Comparison of ENCODE assay signal across 16 cellular contexts in the genomic region with DNA sequence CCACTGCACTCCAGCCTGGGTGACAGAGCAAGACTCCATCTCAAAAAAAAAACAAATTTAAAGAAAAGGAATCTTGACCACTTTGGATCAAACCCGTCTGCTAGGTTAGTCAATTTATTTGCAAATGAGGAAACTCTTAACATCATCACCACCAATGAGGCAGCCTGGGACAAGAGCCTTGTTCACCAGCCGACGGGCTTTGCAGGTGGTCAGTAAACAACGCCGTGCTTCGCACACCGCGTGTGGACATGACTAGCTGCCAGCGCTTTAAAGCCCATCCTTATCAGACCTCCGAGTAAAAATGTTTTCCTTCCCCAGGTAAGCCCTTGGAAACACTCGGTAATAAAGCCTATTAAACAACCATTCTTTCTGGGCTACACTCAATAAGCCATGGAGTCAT. TPM values are rescaled to one million over a fixed set of nuclear protein-coding genes. Genes with fewer than 3 reads are reported as not detected.
A peak's percentile ranks its signal among the peaks of the same experiment; 100 is the strongest.
DNase-seq lines count a peak whose midpoint lies in the region; TF ChIP-seq lines count a peak whose summit lies in the region.
"Had no signal": no experiment of that assay in that cellular context is flagged by ENCODE, and none has a peak within 500 bp of the region (broad histone marks: within the 10 kb centered on the region; RNA-seq: fewer than 3 reads in every experiment).

No MANE protein-coding gene starts in this region.

- peaks cover 33 to 72% (median 45%) of the 10 kb centered on the region in 10 experiments for H3K4me1 ChIP-seq in BLaER1 treated with 17β-estradiol and CSF1 and Interleukin-3, amounts not matched to agents 10 nM and 100 nM
- peaks cover 2% of the 10 kb centered on the region; the same call in 1 of the 2 replicates for H3K4me1 ChIP-seq in H9 (ENCODE audit: insufficient read depth, low read length)
- H3K4me1 ChIP-seq in effector memory CD4-positive, alpha-beta T cell (ENCODE audit: control insufficient read depth, insufficient read depth, low read length, poor library complexity, severe bottlenecking) = no peaks in the 10 kb centered on the region

- H3T11ph ChIP-seq in H9 (ENCODE audit: low read length) = no peak overlapping the region

- no peak overlapping the region for H3K56ac ChIP-seq in H9 (ENCODE audit: insufficient read length, low read depth, low read length)

- H4K91ac ChIP-seq in H9 (ENCODE audit: insufficient read length, low read depth, low read length) = no peak overlapping the region

- no peaks in the 10 kb centered on the region for H3K79me2 ChIP-seq in H9 (ENCODE audit: insufficient read depth, low read length)

- peaks cover 0 to 9% (median 4%) of the 10 kb centered on the region in 3 experiments; a peak in 4 of 7 replicates for H3K36me3 Mint-ChIP-seq in H9 (ENCODE audit: insufficient read depth in 1 of 3, low read depth in 3 of 3)
- no peaks in the 10 kb centered on the region for H3K36me3 Mint-ChIP-seq in chondrocyte (ENCODE audit: low read depth)
- H3K36me3 Mint-ChIP-seq: CD8-positive, alpha-beta memory T cell had no signal

- no peak overlapping the region for H2BK5ac ChIP-seq in H9 (ENCODE audit: insufficient read length, low read length)

- H3K9me3 Mint-ChIP-seq in H9 = no peaks in the 10 kb centered on the region; a peak in 2 of 5 replicates
- H3K9me3 Mint-ChIP-seq in chondrocyte (ENCODE audit: low read depth) = peaks cover under 1% of the 10 kb centered on the region
- H3K9me3 Mint-ChIP-seq: CD4-positive, alpha-beta T cell had no signal

- no peak for DNase-seq in H9
- DNase-seq in chondrocyte (ENCODE audit: low spot score) = peak; percentile 53
- DNase-seq in cerebellum (ENCODE audit: low spot score) = no peak
- DNase-seq in effector memory CD4-positive, alpha-beta T cell = no peak
- DNase-seq in DMS79 treated with DMSO at 0.1 percent for 48 hours (lab: John Stamatoyannopoulos, UW) = no peak
- DNase-seq: Calu3; CD4-positive, alpha-beta T cell; CD8-positive, alpha-beta memory T cell; COR-L47; DMS153; EL; GDM1; GOT3; HCEC 1CT had no signal

- no peak overlapping the region for H2BK12ac ChIP-seq in H9 (ENCODE audit: insufficient read length, low read depth, low read length)

- H2BK120ac ChIP-seq in H9 (ENCODE audit: low read depth, low read length, poor library complexity, severe bottlenecking) = no peak overlapping the region

- H4K8ac ChIP-seq in H9 (replicated peaks; ENCODE audit: insufficient read length, low read depth, low read length) = no peak overlapping the region

- H3K4ac ChIP-seq in H9 (ENCODE audit: low read depth, low read length) = no peak overlapping the region

- H3K9ac ChIP-seq in BLaER1 treated with 17β-estradiol and CSF1 and Interleukin-3, amounts not matched to agents 10 nM and 100 nM = peak overlapping the region in 5 of 11 experiments; percentile 57 to 65 (median 59); a peak in 9 of 22 replicates
- H3K9ac ChIP-seq in H9 (ENCODE audit: extremely low read depth, insufficient read length, low read length) = no peak overlapping the region

- H2AK5ac ChIP-seq in H9 (ENCODE audit: insufficient read length, low read length) = no peak overlapping the region

- H3K4me1 Mint-ChIP-seq in H9 (peaks cover 12 to 21% of the 10 kb centered on the region in 2 experiments), chondrocyte (ENCODE audit: low read depth) (peaks cover 26% of the 10 kb centered on the region)

- no peak overlapping the region for H2BK15ac ChIP-seq in H9 (ENCODE audit: low read depth, low read length)

- no peak overlapping the region for H2AFZ ChIP-seq in H9 (ENCODE audit: low read length)

- H4K20me1 ChIP-seq in BLaER1 treated with 17β-estradiol and CSF1 and Interleukin-3, amounts not matched to agents 10 nM and 100 nM = peaks cover 0 to 63% (median 43%) of the 10 kb centered on the region in 11 experiments; a peak in 16 of 22 replicates
- no peaks in the 10 kb centered on the region for H4K20me1 ChIP-seq in H9 (ENCODE audit: control insufficient read depth, insufficient read depth, insufficient read length)

- no peak overlapping the region for H2BK20ac ChIP-seq in H9 (ENCODE audit: low read depth, low read length, poor library complexity, severe bottlenecking)

- H3K27ac Mint-ChIP-seq in H9 = peak overlapping the region; percentile 44 to 89 (median 58); a peak in 2 of 7 replicates
- no peak overlapping the region for H3K27ac Mint-ChIP-seq in chondrocyte (ENCODE audit: unreplicated experiment)
- H3K27ac Mint-ChIP-seq: CD14-positive monocyte; CD4-positive, alpha-beta T cell had no signal

- no peaks in the 10 kb centered on the region for H3K23me2 ChIP-seq in H9 (ENCODE audit: insufficient read length, low read depth, low read length, poor library complexity, severe bottlenecking)

- no peaks in the 10 kb centered on the region; the same call in 1 of the 2 replicates for H3K27me3 Mint-ChIP-seq in H9 (ENCODE audit: low read depth)
- H3K27me3 Mint-ChIP-seq in chondrocyte (ENCODE audit: low read depth) = no peaks in the 10 kb centered on the region
- H3K27me3 Mint-ChIP-seq: CD4-positive, alpha-beta T cell had no signal

- H3K4me3 ChIP-seq in BLaER1 treated with 17β-estradiol and CSF1 and Interleukin-3, amounts not matched to agents 10 nM and 100 nM = peak overlapping the region in 1 of 10 experiments; percentile 21; a peak in 1 of 20 replicates
- no peak overlapping the region for H3K4me3 ChIP-seq in effector memory CD4-positive, alpha-beta T cell (ENCODE audit: insufficient read depth, low read depth, low read length, poor library complexity, severe bottlenecking)

- no peak overlapping the region for H3K14ac ChIP-seq in H9 (ENCODE audit: insufficient read depth, low read length)

- no peak overlapping the region for H3K18ac ChIP-seq in H9 (ENCODE audit: insufficient read length, low read depth, low read length)

- H3K4me2 ChIP-seq in BLaER1 treated with 17β-estradiol and CSF1 and Interleukin-3, amounts not matched to agents 10 nM and 100 nM = peak overlapping the region in 10 of 11 experiments; percentile 0 to 88 (median 67); a peak in 19 of 22 replicates
- H3K4me2 ChIP-seq in H9 (ENCODE audit: insufficient read depth, insufficient read length, low read length) = no peak overlapping the region

- H3K9me3 ChIP-seq in BLaER1 treated with 17β-estradiol and CSF1 and Interleukin-3, amounts not matched to agents 10 nM and 100 nM (replicated peaks in 1 of 11) = peaks cover 0 to 38% (median 23%) of the 10 kb centered on the region in 11 experiments; a peak in 17 of 22 replicates
- no peaks in the 10 kb centered on the region for H3K9me3 ChIP-seq in H9 (ENCODE audit: control insufficient read depth, low read depth, low read length)
- no peaks in the 10 kb centered on the region for H3K9me3 ChIP-seq in effector memory CD4-positive, alpha-beta T cell (ENCODE audit: control insufficient read depth, low read length)

- H3K79me1 ChIP-seq in H9 (ENCODE audit: insufficient read depth, low read depth, low read length, poor library complexity, severe bottlenecking) = no peaks in the 10 kb centered on the region

- H3K4me3 Mint-ChIP-seq in H9 (no peak overlapping the region; a peak in 1 of 5 replicates), chondrocyte (ENCODE audit: unreplicated experiment) (no peak overlapping the region)
- H3K4me3 Mint-ChIP-seq: CD14-positive monocyte; CD4-positive, alpha-beta T cell; CD8-positive, alpha-beta memory T cell had no signal

- no CpG with 5 or more reads among the region's 11 CpGs for WGBS in H9 (ENCODE audit: extremely low coverage, insufficient read length, low lambda C conversion rate)

- no peak overlapping the region for H4K5ac ChIP-seq in H9 (ENCODE audit: insufficient read length, low read depth, low read length)

- no peaks in the 10 kb centered on the region for H3K27me3 ChIP-seq in BLaER1 treated with 17β-estradiol and CSF1 and Interleukin-3, amounts not matched to agents 10 nM and 100 nM
- H3K27me3 ChIP-seq in H9 (ENCODE audit: insufficient read depth, low read length) = no peaks in the 10 kb centered on the region
- H3K27me3 ChIP-seq in effector memory CD4-positive, alpha-beta T cell (replicated peaks; ENCODE audit: control insufficient read depth, insufficient read depth, low read length, poor library complexity, severe bottlenecking) = no peaks in the 10 kb centered on the region

- no peak for TF ChIP-seq CTCF in H9 (conservative IDR thresholded peaks at IDR 0.05)
- no peak for TF ChIP-seq CTCF in chondrocyte (IDR thresholded peaks at IDR 0.05)

- H3K27ac ChIP-seq in BLaER1 treated with 17β-estradiol and CSF1 and Interleukin-3, amounts not matched to agents 10 nM and 100 nM = peak overlapping the region in 9 of 11 experiments; percentile 62 to 87 (median 78); a peak in 18 of 22 replicates
- H3K27ac ChIP-seq in H9 (ENCODE audit: insufficient read length, low read depth, low read length) = no peak overlapping the region
- no peak overlapping the region for H3K27ac ChIP-seq in effector memory CD4-positive, alpha-beta T cell (ENCODE audit: insufficient read depth, low read length, poor library complexity, severe bottlenecking)

- no peak overlapping the region for H3K23ac ChIP-seq in H9 (ENCODE audit: insufficient read length, low read depth, low read length)

- peaks cover 0 to 93% (median 80%) of the 10 kb centered on the region in 11 experiments; a peak in 17 of 22 replicates for H3K36me3 ChIP-seq in BLaER1 treated with 17β-estradiol and CSF1 and Interleukin-3, amounts not matched to agents 10 nM and 100 nM
- H3K36me3 ChIP-seq in effector memory CD4-positive, alpha-beta T cell (ENCODE audit: control insufficient read depth, insufficient read depth, low read length) = no peaks in the 10 kb centered on the region

RNA-seq across cellular contexts. Expression of a gene that starts 41.9 kb away (rescaled TPM):
- total RNA-seq in H9 (2021) = 37.0 and 39.8 TPM in 2 replicates
- total RNA-seq in chondrocyte = 19.5 to 32.5 TPM (median 30.9 TPM) in 3 replicates
- total RNA-seq in cerebellum = 51.6 TPM

Comparison
In these comparisons a context has a peak if more than half of its experiments do, and no peak if none do; other contexts are left out.
1. H3K27ac ChIP-seq: peak in BLaER1 treated with 17β-estradiol and CSF1 and Interleukin-3, amounts not matched to agents 10 nM and 100 nM (9 of 11); none in H9 (single experiment) and effector memory CD4-positive, alpha-beta T cell (single experiment).